In the genomic region with DNA sequence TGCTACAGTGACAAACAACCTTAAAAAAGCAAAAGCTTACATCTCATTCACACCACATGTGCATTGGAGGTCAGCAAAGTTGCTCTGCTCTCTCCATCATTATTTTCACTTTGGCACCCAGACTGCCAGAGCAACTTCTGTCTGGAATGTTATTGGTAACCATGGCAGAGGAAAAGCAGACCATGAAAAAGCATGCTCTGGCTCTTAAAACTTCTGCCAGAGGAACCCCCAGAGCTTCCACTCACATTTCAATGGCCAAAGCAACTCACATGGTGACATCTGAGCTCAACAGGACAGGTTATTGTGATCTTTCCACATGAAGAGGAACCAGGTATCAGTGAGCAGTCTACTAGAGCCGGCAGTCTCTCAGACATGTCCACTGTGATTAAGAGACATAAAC, we compare ENCODE assay signal across 2 cellular contexts.
TF ChIP-seq lines count a peak whose summit lies in the region.

No MANE protein-coding gene starts in this region.

TF ChIP-seq in SK-N-SH treated with all-trans-retinoic acid at 6 μM for 48 hours, 23 proteins besides CTCF, POLR2A, EP300 and RAD21 (continued from another document):
- TF ChIP-seq, protein P1, sequence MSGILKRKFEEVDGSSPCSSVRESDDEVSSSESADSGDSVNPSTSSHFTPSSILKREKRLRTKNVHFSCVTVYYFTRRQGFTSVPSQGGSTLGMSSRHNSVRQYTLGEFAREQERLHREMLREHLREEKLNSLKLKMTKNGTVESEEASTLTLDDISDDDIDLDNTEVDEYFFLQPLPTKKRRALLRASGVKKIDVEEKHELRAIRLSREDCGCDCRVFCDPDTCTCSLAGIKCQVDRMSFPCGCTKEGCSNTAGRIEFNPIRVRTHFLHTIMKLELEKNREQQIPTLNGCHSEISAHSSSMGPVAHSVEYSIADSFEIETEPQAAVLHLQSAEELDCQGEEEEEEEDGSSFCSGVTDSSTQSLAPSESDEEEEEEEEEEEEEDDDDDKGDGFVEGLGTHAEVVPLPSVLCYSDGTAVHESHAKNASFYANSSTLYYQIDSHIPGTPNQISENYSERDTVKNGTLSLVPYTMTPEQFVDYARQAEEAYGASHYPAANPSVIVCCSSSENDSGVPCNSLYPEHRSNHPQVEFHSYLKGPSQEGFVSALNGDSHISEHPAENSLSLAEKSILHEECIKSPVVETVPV (CRISPR knock-in tag; IDR thresholded peaks at IDR 0.05), result no peak
- TF ChIP-seq CSDC2 (CRISPR knock-in tag; IDR thresholded peaks at IDR 0.05), result no peak
- no peak for TF ChIP-seq OSR1 (CRISPR knock-in tag; IDR thresholded peaks at IDR 0.05)
- TF ChIP-seq, protein P2, sequence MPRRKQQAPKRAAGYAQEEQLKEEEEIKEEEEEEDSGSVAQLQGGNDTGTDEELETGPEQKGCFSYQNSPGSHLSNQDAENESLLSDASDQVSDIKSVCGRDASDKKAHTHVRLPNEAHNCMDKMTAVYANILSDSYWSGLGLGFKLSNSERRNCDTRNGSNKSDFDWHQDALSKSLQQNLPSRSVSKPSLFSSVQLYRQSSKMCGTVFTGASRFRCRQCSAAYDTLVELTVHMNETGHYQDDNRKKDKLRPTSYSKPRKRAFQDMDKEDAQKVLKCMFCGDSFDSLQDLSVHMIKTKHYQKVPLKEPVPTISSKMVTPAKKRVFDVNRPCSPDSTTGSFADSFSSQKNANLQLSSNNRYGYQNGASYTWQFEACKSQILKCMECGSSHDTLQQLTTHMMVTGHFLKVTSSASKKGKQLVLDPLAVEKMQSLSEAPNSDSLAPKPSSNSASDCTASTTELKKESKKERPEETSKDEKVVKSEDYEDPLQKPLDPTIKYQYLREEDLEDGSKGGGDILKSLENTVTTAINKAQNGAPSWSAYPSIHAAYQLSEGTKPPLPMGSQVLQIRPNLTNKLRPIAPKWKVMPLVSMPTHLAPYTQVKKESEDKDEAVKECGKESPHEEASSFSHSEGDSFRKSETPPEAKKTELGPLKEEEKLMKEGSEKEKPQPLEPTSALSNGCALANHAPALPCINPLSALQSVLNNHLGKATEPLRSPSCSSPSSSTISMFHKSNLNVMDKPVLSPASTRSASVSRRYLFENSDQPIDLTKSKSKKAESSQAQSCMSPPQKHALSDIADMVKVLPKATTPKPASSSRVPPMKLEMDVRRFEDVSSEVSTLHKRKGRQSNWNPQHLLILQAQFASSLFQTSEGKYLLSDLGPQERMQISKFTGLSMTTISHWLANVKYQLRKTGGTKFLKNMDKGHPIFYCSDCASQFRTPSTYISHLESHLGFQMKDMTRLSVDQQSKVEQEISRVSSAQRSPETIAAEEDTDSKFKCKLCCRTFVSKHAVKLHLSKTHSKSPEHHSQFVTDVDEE (CRISPR knock-in tag; IDR thresholded peaks at IDR 0.05), result no peak
- TF ChIP-seq ARNTL (CRISPR knock-in tag; IDR thresholded peaks at IDR 0.05; ENCODE audit: borderline replicate concordance, low read depth), result no peak

TF ChIP-seq in GM23338, 12 proteins besides CTCF, POLR2A, EP300 and RAD21 (continued from another document):
- TF ChIP-seq, protein P3, sequence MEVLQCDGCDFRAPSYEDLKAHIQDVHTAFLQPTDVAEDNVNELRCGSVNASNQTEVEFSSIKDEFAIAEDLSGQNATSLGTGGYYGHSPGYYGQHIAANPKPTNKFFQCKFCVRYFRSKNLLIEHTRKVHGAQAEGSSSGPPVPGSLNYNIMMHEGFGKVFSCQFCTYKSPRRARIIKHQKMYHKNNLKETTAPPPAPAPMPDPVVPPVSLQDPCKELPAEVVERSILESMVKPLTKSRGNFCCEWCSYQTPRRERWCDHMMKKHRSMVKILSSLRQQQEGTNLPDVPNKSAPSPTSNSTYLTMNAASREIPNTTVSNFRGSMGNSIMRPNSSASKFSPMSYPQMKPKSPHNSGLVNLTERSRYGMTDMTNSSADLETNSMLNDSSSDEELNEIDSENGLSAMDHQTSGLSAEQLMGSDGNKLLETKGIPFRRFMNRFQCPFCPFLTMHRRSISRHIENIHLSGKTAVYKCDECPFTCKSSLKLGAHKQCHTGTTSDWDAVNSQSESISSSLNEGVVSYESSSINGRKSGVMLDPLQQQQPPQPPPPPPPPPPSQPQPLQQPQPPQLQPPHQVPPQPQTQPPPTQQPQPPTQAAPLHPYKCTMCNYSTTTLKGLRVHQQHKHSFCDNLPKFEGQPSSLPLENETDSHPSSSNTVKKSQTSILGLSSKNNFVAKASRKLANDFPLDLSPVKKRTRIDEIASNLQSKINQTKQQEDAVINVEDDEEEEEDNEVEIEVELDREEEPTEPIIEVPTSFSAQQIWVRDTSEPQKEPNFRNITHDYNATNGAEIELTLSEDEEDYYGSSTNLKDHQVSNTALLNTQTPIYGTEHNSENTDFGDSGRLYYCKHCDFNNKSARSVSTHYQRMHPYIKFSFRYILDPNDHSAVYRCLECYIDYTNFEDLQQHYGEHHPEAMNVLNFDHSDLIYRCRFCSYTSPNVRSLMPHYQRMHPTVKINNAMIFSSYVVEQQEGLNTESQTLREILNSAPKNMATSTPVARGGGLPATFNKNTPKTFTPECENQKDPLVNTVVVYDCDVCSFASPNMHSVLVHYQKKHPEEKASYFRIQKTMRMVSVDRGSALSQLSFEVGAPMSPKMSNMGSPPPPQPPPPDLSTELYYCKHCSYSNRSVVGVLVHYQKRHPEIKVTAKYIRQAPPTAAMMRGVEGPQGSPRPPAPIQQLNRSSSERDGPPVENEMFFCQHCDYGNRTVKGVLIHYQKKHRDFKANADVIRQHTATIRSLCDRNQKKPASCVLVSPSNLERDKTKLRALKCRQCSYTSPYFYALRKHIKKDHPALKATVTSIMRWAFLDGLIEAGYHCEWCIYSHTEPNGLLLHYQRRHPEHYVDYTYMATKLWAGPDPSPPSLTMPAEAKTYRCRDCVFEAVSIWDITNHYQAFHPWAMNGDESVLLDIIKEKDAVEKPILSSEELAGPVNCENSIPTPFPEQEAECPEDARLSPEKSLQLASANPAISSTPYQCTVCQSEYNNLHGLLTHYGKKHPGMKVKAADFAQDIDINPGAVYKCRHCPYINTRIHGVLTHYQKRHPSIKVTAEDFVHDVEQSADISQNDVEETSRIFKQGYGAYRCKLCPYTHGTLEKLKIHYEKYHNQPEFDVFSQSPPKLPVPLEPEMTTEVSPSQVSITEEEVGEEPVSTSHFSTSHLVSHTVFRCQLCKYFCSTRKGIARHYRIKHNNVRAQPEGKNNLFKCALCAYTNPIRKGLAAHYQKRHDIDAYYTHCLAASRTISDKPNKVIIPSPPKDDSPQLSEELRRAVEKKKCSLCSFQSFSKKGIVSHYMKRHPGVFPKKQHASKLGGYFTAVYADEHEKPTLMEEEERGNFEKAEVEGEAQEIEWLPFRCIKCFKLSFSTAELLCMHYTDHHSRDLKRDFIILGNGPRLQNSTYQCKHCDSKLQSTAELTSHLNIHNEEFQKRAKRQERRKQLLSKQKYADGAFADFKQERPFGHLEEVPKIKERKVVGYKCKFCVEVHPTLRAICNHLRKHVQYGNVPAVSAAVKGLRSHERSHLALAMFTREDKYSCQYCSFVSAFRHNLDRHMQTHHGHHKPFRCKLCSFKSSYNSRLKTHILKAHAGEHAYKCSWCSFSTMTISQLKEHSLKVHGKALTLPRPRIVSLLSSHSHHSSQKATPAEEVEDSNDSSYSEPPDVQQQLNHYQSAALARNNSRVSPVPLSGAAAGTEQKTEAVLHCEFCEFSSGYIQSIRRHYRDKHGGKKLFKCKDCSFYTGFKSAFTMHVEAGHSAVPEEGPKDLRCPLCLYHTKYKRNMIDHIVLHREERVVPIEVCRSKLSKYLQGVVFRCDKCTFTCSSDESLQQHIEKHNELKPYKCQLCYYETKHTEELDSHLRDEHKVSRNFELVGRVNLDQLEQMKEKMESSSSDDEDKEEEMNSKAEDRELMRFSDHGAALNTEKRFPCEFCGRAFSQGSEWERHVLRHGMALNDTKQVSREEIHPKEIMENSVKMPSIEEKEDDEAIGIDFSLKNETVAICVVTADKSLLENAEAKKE (CRISPR knock-in tag; IDR thresholded peaks at IDR 0.05), result no peak
- TF ChIP-seq, protein P4, sequence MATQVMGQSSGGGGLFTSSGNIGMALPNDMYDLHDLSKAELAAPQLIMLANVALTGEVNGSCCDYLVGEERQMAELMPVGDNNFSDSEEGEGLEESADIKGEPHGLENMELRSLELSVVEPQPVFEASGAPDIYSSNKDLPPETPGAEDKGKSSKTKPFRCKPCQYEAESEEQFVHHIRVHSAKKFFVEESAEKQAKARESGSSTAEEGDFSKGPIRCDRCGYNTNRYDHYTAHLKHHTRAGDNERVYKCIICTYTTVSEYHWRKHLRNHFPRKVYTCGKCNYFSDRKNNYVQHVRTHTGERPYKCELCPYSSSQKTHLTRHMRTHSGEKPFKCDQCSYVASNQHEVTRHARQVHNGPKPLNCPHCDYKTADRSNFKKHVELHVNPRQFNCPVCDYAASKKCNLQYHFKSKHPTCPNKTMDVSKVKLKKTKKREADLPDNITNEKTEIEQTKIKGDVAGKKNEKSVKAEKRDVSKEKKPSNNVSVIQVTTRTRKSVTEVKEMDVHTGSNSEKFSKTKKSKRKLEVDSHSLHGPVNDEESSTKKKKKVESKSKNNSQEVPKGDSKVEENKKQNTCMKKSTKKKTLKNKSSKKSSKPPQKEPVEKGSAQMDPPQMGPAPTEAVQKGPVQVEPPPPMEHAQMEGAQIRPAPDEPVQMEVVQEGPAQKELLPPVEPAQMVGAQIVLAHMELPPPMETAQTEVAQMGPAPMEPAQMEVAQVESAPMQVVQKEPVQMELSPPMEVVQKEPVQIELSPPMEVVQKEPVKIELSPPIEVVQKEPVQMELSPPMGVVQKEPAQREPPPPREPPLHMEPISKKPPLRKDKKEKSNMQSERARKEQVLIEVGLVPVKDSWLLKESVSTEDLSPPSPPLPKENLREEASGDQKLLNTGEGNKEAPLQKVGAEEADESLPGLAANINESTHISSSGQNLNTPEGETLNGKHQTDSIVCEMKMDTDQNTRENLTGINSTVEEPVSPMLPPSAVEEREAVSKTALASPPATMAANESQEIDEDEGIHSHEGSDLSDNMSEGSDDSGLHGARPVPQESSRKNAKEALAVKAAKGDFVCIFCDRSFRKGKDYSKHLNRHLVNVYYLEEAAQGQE (IDR thresholded peaks at IDR 0.05; ENCODE audit: unreplicated experiment), result no peak
- TF ChIP-seq CREB1 (CRISPR knock-in tag; IDR thresholded peaks at IDR 0.05; ENCODE audit: low read depth), result no peak
